Comparison of ENCODE assay signal across 23 cellular contexts in the genomic region with DNA sequence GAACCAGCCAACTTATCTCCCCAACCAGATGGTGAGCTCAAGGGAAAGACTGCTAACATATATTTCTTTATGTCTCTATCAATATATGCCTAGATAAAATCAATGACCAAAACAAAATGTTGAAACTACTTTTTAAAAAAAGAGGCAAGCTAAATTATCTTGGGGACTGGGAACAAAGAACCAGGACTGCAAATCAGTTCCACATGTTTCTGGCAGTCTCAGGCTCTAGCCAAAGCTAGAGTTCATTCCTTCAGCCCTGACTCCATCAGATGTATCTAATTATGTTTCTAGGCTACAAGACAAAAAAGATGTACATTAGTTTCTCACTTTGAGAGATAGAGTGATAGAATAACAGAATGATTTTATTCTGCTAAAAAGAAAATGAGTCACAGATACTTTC.
DNase-seq lines count a peak whose midpoint lies in the region; TF ChIP-seq lines count a peak whose summit lies in the region.
"Had no signal": no experiment of that assay in that cellular context is flagged by ENCODE, and none has a peak within 500 bp of the region (broad histone marks: within the 10 kb centered on the region; RNA-seq: fewer than 3 reads in every experiment).

No MANE protein-coding gene starts in this region.

- H3K9ac ChIP-seq in SK-N-SH, result no peak overlapping the region
- H3K9ac ChIP-seq: neural progenitor cell had no signal

- peaks cover 7 to 22% of the 10 kb centered on the region in 2 experiments; a peak in 3 of 4 replicates for H3K4me1 ChIP-seq in SK-N-SH (ENCODE audit: control insufficient read depth in 1 of 2, insufficient read depth in 2 of 2, low read depth in 1 of 2, low read length in 1 of 2)
- no peaks in the 10 kb centered on the region for H3K4me1 ChIP-seq in suprapubic skin
- H3K4me1 ChIP-seq: Caco-2, neural progenitor cell, right atrium auricular region had no signal

- TF ChIP-seq RAD21 in SK-N-SH (IDR thresholded peaks at IDR 0.05; ENCODE audit: low read length), result no peak

- no peaks in the 10 kb centered on the region for H4K20me1 ChIP-seq in SK-N-SH (ENCODE audit: insufficient read depth)

- CTCF ChIA-PET in SK-N-SH (lab: Yijun Ruan, JAX), result no interaction called here

- H3K27ac ChIP-seq in SK-N-SH (ENCODE audit: low read depth in 2 of 2, low read length in 1 of 2) (peak overlapping the region; percentile 87 to 91), suprapubic skin (peak overlapping the region; percentile 59)
- H3K27ac ChIP-seq: HL-60, neural progenitor cell, PC-9, right atrium auricular region had no signal

- H3K36me3 ChIP-seq in SK-N-SH (replicated peaks in 1 of 2; ENCODE audit: control insufficient read depth in 1 of 2, insufficient read depth in 2 of 2, low read length in 1 of 2) (no peaks in the 10 kb centered on the region), suprapubic skin (no peaks in the 10 kb centered on the region)
- H3K36me3 ChIP-seq: neural progenitor cell, right atrium auricular region had no signal

- H3K27me3 ChIP-seq in SK-N-SH (ENCODE audit: insufficient read depth) (no peaks in the 10 kb centered on the region), suprapubic skin (no peaks in the 10 kb centered on the region)
- H3K27me3 ChIP-seq: neural progenitor cell, right atrium auricular region had no signal

- no peak overlapping the region; the same call in 1 of the 2 replicates for H2AFZ ChIP-seq in SK-N-SH (ENCODE audit: low read depth)
- H2AFZ ChIP-seq: neural progenitor cell, PC-9 had no signal

- no peaks in the 10 kb centered on the region for H3K9me2 ChIP-seq in SK-N-SH

- no peaks in the 10 kb centered on the region for H3K79me2 ChIP-seq in SK-N-SH (ENCODE audit: insufficient read depth)

- TF ChIP-seq POLR2A in suprapubic skin (IDR thresholded peaks at IDR 0.05), result no peak

- peak; percentile 59 to 78; a peak in 3 of 4 replicates for TF ChIP-seq EP300 in SK-N-SH (IDR thresholded peaks at IDR 0.05; ENCODE audit: borderline replicate concordance in 1 of 2, low read depth in 1 of 2, low read length in 1 of 2)
- TF ChIP-seq EP300 in suprapubic skin (IDR thresholded peaks at IDR 0.05), result no peak

- POLR2A ChIA-PET in SK-N-SH (lab: Yijun Ruan, JAX), result no interaction called here

- peak; percentile 69 for DNase-seq in GM03348 (ENCODE audit: low spot score)
- DNase-seq in SK-N-SH, result peak; percentile 46
- peak; percentile 95 for DNase-seq in fibroblast of peridontal ligament (ENCODE audit: extremely low read depth)
- no peak for DNase-seq in suprapubic skin (ENCODE audit: low spot score in 2 of 2)
- DNase-seq in NCI-H226, result no peak
- DNase-seq in DMS153 treated with DMSO at 0.1 percent for 48 hours (lab: John Stamatoyannopoulos, UW; ENCODE audit: unreplicated experiment), result no peak
- DNase-seq in SK-N-DZ (ENCODE audit: low spot score), result no peak
- DNase-seq: activated CD8-positive, alpha-beta memory T cell treated with anti-CD3 and anti-CD28 coated beads, Interleukin-2, amount 10 ng/mL, durations not matched to agents 7 days and 5 days; activated T-cell treated with anti-CD3 and anti-CD28 coated beads, Interleukin-2, amount 50 U/mL, for 48 hours; Caco-2; DMS79 treated with DMSO at 0.1 percent for 48 hours; Kasumi-1; left colon; MV-4-11; NCI-H1436 treated with DMSO at 0.1 percent for 48 hours; NCI-H2171; NCI-H510A treated with DMSO at 0.1 percent for 48 hours; PC-9; SHP77; stimulated activated CD4-positive, alpha-beta T cell treated with anti-CD3 and anti-CD28 coated beads, Interleukin-2, amount 100 ng/mL, for 48 hours had no signal

- H3K9me3 ChIP-seq in SK-N-SH (no peaks in the 10 kb centered on the region), suprapubic skin (no peaks in the 10 kb centered on the region)
- H3K9me3 ChIP-seq: Caco-2, right atrium auricular region had no signal

- no peak for TF ChIP-seq CTCF in SK-N-SH (IDR thresholded peaks at IDR 0.05)
- no peak for TF ChIP-seq CTCF in suprapubic skin (IDR thresholded peaks at IDR 0.05)

- peaks cover 22% of the 10 kb centered on the region for H3F3A ChIP-seq in SK-N-SH (replicated peaks; ENCODE audit: insufficient read depth)

- peak overlapping the region; percentile 6; the same call in 1 of the 2 replicates for H3K4me2 ChIP-seq in SK-N-SH
- H3K4me2 ChIP-seq: neural progenitor cell, PC-9 had no signal

- H3K4me3 ChIP-seq in SK-N-SH (ENCODE audit: low read depth in 2 of 2, low read length in 1 of 2) (no peak overlapping the region), suprapubic skin (no peak overlapping the region)
- H3K4me3 ChIP-seq: neural progenitor cell, PC-9, right atrium auricular region had no signal

TF ChIP-seq in SK-N-SH, 30 proteins besides CTCF, POLR2A, EP300 and RAD21 (continues in another document):
- TF ChIP-seq EZH2phosphoT487 (IDR thresholded peaks at IDR 0.05; ENCODE audit: borderline replicate concordance, low read depth) (no peak), MXI1 (IDR thresholded peaks at IDR 0.05; ENCODE audit: low read depth, low read length) (no peak), RXRA (IDR thresholded peaks at IDR 0.05; ENCODE audit: borderline replicate concordance, low read depth) (peak; percentile 57; the same call in 1 of the 2 replicates), NRF1 (IDR thresholded peaks at IDR 0.05; ENCODE audit: low read depth, low read length) (no peak), CHD2 (IDR thresholded peaks at IDR 0.05; ENCODE audit: low read length, partially characterized antibody) (peak; percentile 50), JUND (IDR thresholded peaks at IDR 0.05) (peak; percentile 56), FOXJ3 (CRISPR knock-in tag; IDR thresholded peaks at IDR 0.05) (no peak), MEF2A (IDR thresholded peaks at IDR 0.05; ENCODE audit: borderline replicate concordance, low read depth) (0 out of 2 replicates have a peak, but pooled peaks have one; percentile 21), RCOR1 (IDR thresholded peaks at IDR 0.05; ENCODE audit: low read length) (peak; percentile 86), TCF12 (IDR thresholded peaks at IDR 0.05) (peak; percentile 99), ELF1 (IDR thresholded peaks at IDR 0.05) (no peak), GATA2 (CRISPR knock-in tag; IDR thresholded peaks at IDR 0.05) (peak; percentile 48), GABPA (IDR thresholded peaks at IDR 0.05; ENCODE audit: low read depth) (no peak), SIN3A (IDR thresholded peaks at IDR 0.05; ENCODE audit: borderline replicate concordance, low read depth, low read length) (no peak), FOSL2 (IDR thresholded peaks at IDR 0.05; ENCODE audit: borderline replicate concordance, low read depth) (0 out of 2 replicates have a peak, but pooled peaks have one; percentile 17)
- TF ChIP-seq, protein P1, sequence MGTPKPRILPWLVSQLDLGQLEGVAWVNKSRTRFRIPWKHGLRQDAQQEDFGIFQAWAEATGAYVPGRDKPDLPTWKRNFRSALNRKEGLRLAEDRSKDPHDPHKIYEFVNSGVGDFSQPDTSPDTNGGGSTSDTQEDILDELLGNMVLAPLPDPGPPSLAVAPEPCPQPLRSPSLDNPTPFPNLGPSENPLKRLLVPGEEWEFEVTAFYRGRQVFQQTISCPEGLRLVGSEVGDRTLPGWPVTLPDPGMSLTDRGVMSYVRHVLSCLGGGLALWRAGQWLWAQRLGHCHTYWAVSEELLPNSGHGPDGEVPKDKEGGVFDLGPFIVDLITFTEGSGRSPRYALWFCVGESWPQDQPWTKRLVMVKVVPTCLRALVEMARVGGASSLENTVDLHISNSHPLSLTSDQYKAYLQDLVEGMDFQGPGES (IDR thresholded peaks at IDR 0.05; ENCODE audit: low read depth, low read length), result no peak
- TF ChIP-seq, protein P2, sequence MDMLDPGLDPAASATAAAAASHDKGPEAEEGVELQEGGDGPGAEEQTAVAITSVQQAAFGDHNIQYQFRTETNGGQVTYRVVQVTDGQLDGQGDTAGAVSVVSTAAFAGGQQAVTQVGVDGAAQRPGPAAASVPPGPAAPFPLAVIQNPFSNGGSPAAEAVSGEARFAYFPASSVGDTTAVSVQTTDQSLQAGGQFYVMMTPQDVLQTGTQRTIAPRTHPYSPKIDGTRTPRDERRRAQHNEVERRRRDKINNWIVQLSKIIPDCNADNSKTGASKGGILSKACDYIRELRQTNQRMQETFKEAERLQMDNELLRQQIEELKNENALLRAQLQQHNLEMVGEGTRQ (IDR thresholded peaks at IDR 0.05; ENCODE audit: borderline replicate concordance, low read depth, low read length), result no peak
- TF ChIP-seq, protein P3, sequence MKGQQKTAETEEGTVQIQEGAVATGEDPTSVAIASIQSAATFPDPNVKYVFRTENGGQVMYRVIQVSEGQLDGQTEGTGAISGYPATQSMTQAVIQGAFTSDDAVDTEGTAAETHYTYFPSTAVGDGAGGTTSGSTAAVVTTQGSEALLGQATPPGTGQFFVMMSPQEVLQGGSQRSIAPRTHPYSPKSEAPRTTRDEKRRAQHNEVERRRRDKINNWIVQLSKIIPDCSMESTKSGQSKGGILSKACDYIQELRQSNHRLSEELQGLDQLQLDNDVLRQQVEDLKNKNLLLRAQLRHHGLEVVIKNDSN (IDR thresholded peaks at IDR 0.05; ENCODE audit: borderline replicate concordance, low read depth), result no peak
- TF ChIP-seq, protein P4, sequence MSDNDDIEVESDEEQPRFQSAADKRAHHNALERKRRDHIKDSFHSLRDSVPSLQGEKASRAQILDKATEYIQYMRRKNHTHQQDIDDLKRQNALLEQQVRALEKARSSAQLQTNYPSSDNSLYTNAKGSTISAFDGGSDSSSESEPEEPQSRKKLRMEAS (IDR thresholded peaks at IDR 0.05; ENCODE audit: low read depth), result no peak; the same call in 1 of the 2 replicates

Comparison
In these comparisons a context has a peak if more than half of its experiments do, and no peak if none do; other contexts are left out.
1. DNase-seq: peak in GM03348 (single experiment), SK-N-SH (single experiment) and fibroblast of peridontal ligament (single experiment); none in suprapubic skin (0 of 2), NCI-H226 (single experiment), DMS153 treated with DMSO at 0.1 percent for 48 hours (single experiment) and SK-N-DZ (single experiment).